In genomic region chr10:59896186-59896585, GRCh38 we compare ENCODE assay signal across 23 cellular contexts. TPM values are rescaled to one million over a fixed set of nuclear protein-coding genes. Genes with fewer than 3 reads are reported as not detected.
A peak's percentile ranks its signal among the peaks of the same experiment; 100 is the strongest.
DNase-seq lines count a peak whose midpoint lies in the region; ATAC-seq, FAIRE-seq and TF ChIP-seq lines count a peak whose summit lies in the region.
"Had no signal": no experiment of that assay in that cellular context is flagged by ENCODE, and none has a peak within 500 bp of the region (broad histone marks: within the 10 kb centered on the region; RNA-seq: fewer than 3 reads in every experiment).

No MANE protein-coding gene starts in this region.

- CTCF ChIA-PET in GM10248 (lab: Yijun Ruan, JAX): interaction anchor here (1.5 to 2.1 kb wide), 2 partner anchors 10 to 31 kb away, joined by 3 to 17 read pairs; partner anchors contain the start of gene CCDC6

- peaks cover 17% of the 10 kb centered on the region for H4K20me1 ChIP-seq in keratinocyte (ENCODE audit: control insufficient read depth, extremely low read depth, insufficient read depth, low read length)

- no peak overlapping the region for H2AFZ ChIP-seq in keratinocyte (ENCODE audit: control insufficient read depth, low read length)

- peaks cover 3% of the 10 kb centered on the region for H3K27me3 Mint-ChIP-seq in brain
- H3K27me3 Mint-ChIP-seq: CD4-positive, alpha-beta T cell; natural killer cell treated with Interleukin-12 subunit alpha and Interleukin-12 subunit beta and Interleukin-15 and Interleukin-18, amount 100 ng/mL, for 72 hours had no signal

- TF ChIP-seq CTCF in brain (conservative IDR thresholded peaks at IDR 0.05) (no peak), keratinocyte (optimal IDR thresholded peaks at IDR 0.05 in 1 of 3, IDR thresholded peaks at IDR 0.05 in 1 of 3, conservative IDR thresholded peaks at IDR 0.05 in 1 of 3; ENCODE audit: extremely low read depth in 1 of 3, insufficient read depth in 2 of 3, low read length in 3 of 3) (no peak), thoracic aorta (IDR thresholded peaks at IDR 0.05) (no peak), GM10248 (IDR thresholded peaks at IDR 0.05; ENCODE audit: control extremely low read depth, extremely low read depth, low read depth, missing control alignments) (no peak)

- no peak overlapping the region for H3K9ac ChIP-seq in keratinocyte (ENCODE audit: control insufficient read depth, extremely low read depth, insufficient read depth, low read length)

- dilution Hi-C loops in keratinocyte (cut with MboI; ENCODE audit: extremely low pct_ligation_motif_present, low sequenced_read_pairs): no loop called here

- H3K36me3 ChIP-seq in keratinocyte (ENCODE audit: control insufficient read depth in 2 of 2, extremely low read depth in 1 of 2, insufficient read depth in 2 of 2, low read length in 2 of 2): peaks cover 0 to 7% of the 10 kb centered on the region in 2 experiments
- H3K36me3 ChIP-seq in thoracic aorta: no peaks in the 10 kb centered on the region
- H3K36me3 ChIP-seq: SJSA1 had no signal

- H3K79me2 ChIP-seq in keratinocyte (ENCODE audit: control insufficient read depth, insufficient read depth, low read length): peaks cover 96% of the 10 kb centered on the region

- H3K4me3 ChIP-seq in keratinocyte (ENCODE audit: control insufficient read depth in 2 of 3, extremely low read depth in 1 of 3, insufficient read depth in 2 of 3, low read depth in 1 of 3, low read length in 3 of 3) (no peak overlapping the region), thoracic aorta (no peak overlapping the region)
- H3K4me3 ChIP-seq: psoas muscle, SJSA1 had no signal

- peaks cover 7% of the 10 kb centered on the region for H3K36me3 Mint-ChIP-seq in brain
- H3K36me3 Mint-ChIP-seq: immature natural killer cell had no signal

- peak overlapping the region in 3 of 5 experiments; percentile 23 to 85 (median 40) for H3K27ac Mint-ChIP-seq in brain
- H3K27ac Mint-ChIP-seq: CD4-positive, alpha-beta T cell; HFFc6; immature natural killer cell; natural killer cell treated with Interleukin-12 subunit alpha and Interleukin-12 subunit beta and Interleukin-15 and Interleukin-18, amount 100 ng/mL, for 72 hours had no signal

- no peak overlapping the region for H3K4me2 ChIP-seq in keratinocyte (ENCODE audit: control insufficient read depth, extremely low read depth, insufficient read depth, low read depth, low read length)

- H3K4me3 Mint-ChIP-seq in brain: no peak overlapping the region
- H3K4me3 Mint-ChIP-seq: CD4-positive, alpha-beta T cell; HFFc6; immature natural killer cell; natural killer cell treated with Interleukin-12 subunit alpha and Interleukin-12 subunit beta and Interleukin-15 and Interleukin-18, amount 100 ng/mL, for 72 hours had no signal

- H3K27me3 ChIP-seq in keratinocyte (ENCODE audit: control insufficient read depth, extremely low read depth, insufficient read depth, low read length): no peaks in the 10 kb centered on the region
- H3K27me3 ChIP-seq in thoracic aorta (replicated peaks; ENCODE audit: insufficient read depth): no peaks in the 10 kb centered on the region
- H3K27me3 ChIP-seq: SJSA1 had no signal

- H3K4me1 Mint-ChIP-seq in brain: peaks cover 89% of the 10 kb centered on the region

- peaks cover 5% of the 10 kb centered on the region for H3K9me1 ChIP-seq in keratinocyte (ENCODE audit: control insufficient read depth, extremely low read depth, insufficient read depth, low read length)

- POLR2A ChIA-PET in GM10248 (lab: Yijun Ruan, JAX): no interaction called here

- H3K9me3 ChIP-seq in keratinocyte (ENCODE audit: control insufficient read depth, low read depth, low read length): no peaks in the 10 kb centered on the region
- H3K9me3 ChIP-seq in thoracic aorta: no peaks in the 10 kb centered on the region
- H3K9me3 ChIP-seq: psoas muscle, SJSA1 had no signal

- H3K27ac ChIP-seq in keratinocyte (ENCODE audit: control insufficient read depth, insufficient read depth, low read length): peak overlapping the region; percentile 30
- peak overlapping the region; percentile 59 to 68 for H3K27ac ChIP-seq in thoracic aorta
- H3K27ac ChIP-seq: epithelial cell of prostate, SJSA1 had no signal

- DNase-seq in NCI-H82 (lab: John Stamatoyannopoulos, UW): peak; percentile 3
- DNase-seq in NCI-H82 treated with DMSO at 0.1 percent for 48 hours (lab: John Stamatoyannopoulos, UW; ENCODE audit: unreplicated experiment): no peak
- no peak for DNase-seq in keratinocyte (ENCODE audit: low read depth, low spot score)
- DNase-seq in thoracic aorta (ENCODE audit: low spot score): no peak
- no peak for DNase-seq in AG08395 (ENCODE audit: low spot score)
- no peak for DNase-seq in stimulated activated CD8-positive, alpha-beta memory T cell treated with anti-CD3 and anti-CD28 coated beads, Interleukin-4, amount 100 ng/mL, for 48 hours
- no peak for DNase-seq in GM10248 (ENCODE audit: extremely low spot score)
- DNase-seq: activated CD4-positive, alpha-beta T cell treated with anti-CD3 and anti-CD28 coated beads for 4 hours; activated gamma-delta T cell treated with Interleukin-2 at 50 U/mL for 16 hours; CD4-positive, alpha-beta T cell; cortex of kidney; glutamatergic neuron; HFFc6; immature natural killer cell; NCI-H1694 treated with DMSO at 0.1 percent for 48 hours; psoas muscle; stimulated activated naive CD4-positive, alpha-beta T cell treated with Interleukin-2 at 50 U/mL for 16 hours; T1000 had no signal

- no peaks in the 10 kb centered on the region for H3K9me3 Mint-ChIP-seq in brain
- H3K9me3 Mint-ChIP-seq: CD4-positive, alpha-beta T cell; HFFc6; immature natural killer cell; natural killer cell treated with Interleukin-12 subunit alpha and Interleukin-12 subunit beta and Interleukin-15 and Interleukin-18, amount 100 ng/mL, for 72 hours had no signal

- H3K4me1 ChIP-seq in keratinocyte (ENCODE audit: control insufficient read depth, extremely low read depth, insufficient read depth, low read length): peaks cover 50% of the 10 kb centered on the region
- H3K4me1 ChIP-seq in thoracic aorta (ENCODE audit: control insufficient read depth in 1 of 2, low read depth in 2 of 2): peaks cover 70 to 100% of the 10 kb centered on the region in 2 donors
- H3K4me1 ChIP-seq: SJSA1 had no signal

- no peak for FAIRE-seq in keratinocyte (lab: Jason Lieb, UNC)
- FAIRE-seq: GM18507 had no signal

- ATAC-seq in thoracic aorta (ENCODE audit: insufficient number of reproducible peaks, low FRiP score, low read depth): no peak
- ATAC-seq: natural killer cell treated with Interleukin-12 subunit alpha and Interleukin-12 subunit beta and Interleukin-15 and Interleukin-18, amount 100 ng/mL, for 72 hours had no signal

RNA-seq across cellular contexts. Expression of gene CCDC6, which starts 10.2 kb away (rescaled TPM):
- polyA plus RNA-seq in brain (ENCODE audit: insufficient read depth, low read depth, low replicate concordance) (11.4 TPM), keratinocyte (33.1 to 46.5 TPM (median 34.8 TPM) in 3 replicates)
- 16.9 TPM for polyA plus RNA-seq in keratinocyte (2011; ENCODE audit: low read depth)
- 35.8 and 62.9 TPM in 2 replicates for polyA plus RNA-seq in keratinocyte (2011; cell fraction: cytosol; rRNA removed)
- 28.2 and 30.2 TPM in 2 replicates for polyA plus RNA-seq in keratinocyte (2011; cell fraction: nucleus; rRNA removed)
- 28.0 and 31.4 TPM in 2 replicates for polyA plus RNA-seq in keratinocyte (2012; ENCODE audit: low replicate concordance)
- polyA minus RNA-seq in keratinocyte: 25.4 to 88.4 TPM (median 64.0 TPM) in 3 replicates
- 70.2 TPM for polyA minus RNA-seq in keratinocyte (2011; cell fraction: cytosol; rRNA and poly(A)+ RNA removed)
- 33.1 and 66.2 TPM in 2 replicates for polyA minus RNA-seq in keratinocyte (2011; cell fraction: nucleus; rRNA and poly(A)+ RNA removed)
- total RNA-seq in thoracic aorta: 10 to 100 TPM; 69.3 to 70.9 TPM
